In genomic region chrX:1482530-1482928, GRCh38 we compare ENCODE assay signal across 10 cellular contexts. TPM values are rescaled to one million over a fixed set of nuclear protein-coding genes. Genes with fewer than 3 reads are reported as not detected.
DNase-seq lines count a peak whose midpoint lies in the region; ATAC-seq, FAIRE-seq and TF ChIP-seq lines count a peak whose summit lies in the region.
"Not testable (repeated sequence)": the region's sequence is repeated elsewhere in the genome, so short reads cannot be mapped to it uniquely, and the experiment has no call there.
"Had no signal": no experiment of that assay in that cellular context is flagged by ENCODE, and none has a peak within 500 bp of the region (broad histone marks: within the 10 kb centered on the region; RNA-seq: fewer than 3 reads in every experiment).

No MANE protein-coding gene starts in this region.

- H3K4me3 Mint-ChIP-seq in Caco-2 (ENCODE audit: unreplicated experiment) (peak overlapping the region; percentile 80), immature natural killer cell (peak overlapping the region; percentile 82 to 89 (median 85))
- H3K4me3 Mint-ChIP-seq in T-helper 1 cell treated with Interleukin-12 subunit alpha and Interleukin-12 subunit beta and Interleukin-4 antibody, amounts not matched to agents 30 μg/mL and 1 μg/mL, for 36 hours, result peak overlapping the region; percentile 85
- H3K4me3 Mint-ChIP-seq in activated T-cell treated with anti-CD3 and anti-CD28 coated beads, Interleukin-2, amount 50 U/mL, for 24 hours, result peak overlapping the region; percentile 81

- H3K36me3 Mint-ChIP-seq in Caco-2 (ENCODE audit: insufficient read depth, unreplicated experiment) (peaks cover 12% of the 10 kb centered on the region), immature natural killer cell (peaks cover 17 to 48% (median 33%) of the 10 kb centered on the region in 3 donors)
- peaks cover 67% of the 10 kb centered on the region for H3K36me3 Mint-ChIP-seq in T-helper 1 cell treated with Interleukin-12 subunit alpha and Interleukin-12 subunit beta and Interleukin-4 antibody, amounts not matched to agents 30 μg/mL and 1 μg/mL, for 36 hours (ENCODE audit: low read depth)
- H3K36me3 Mint-ChIP-seq in activated T-cell treated with anti-CD3 and anti-CD28 coated beads, Interleukin-2, amount 50 U/mL, for 24 hours (ENCODE audit: low read depth), result peaks cover 56% of the 10 kb centered on the region

- H3K27ac ChIP-seq in KOPT-K1 (ENCODE audit: low read depth, low read length, poor library complexity, severe bottlenecking), result peak overlapping the region; percentile 94
- H3K27ac ChIP-seq in GM12878 (ENCODE audit: control insufficient read depth, insufficient read depth), result peak overlapping the region; percentile 96
- H3K27ac ChIP-seq in parathyroid adenoma, result peak overlapping the region; percentile 24
- H3K27ac ChIP-seq in transverse colon, result peak overlapping the region; percentile 61 to 75 (median 68)

- POLR2A ChIA-PET in Caco-2 (lab: Charles Lee); GM12878 (lab: Charles Lee): not testable (repeated sequence)

- H3K27me3 ChIP-seq in Caco-2 (replicated peaks; ENCODE audit: control insufficient read depth, insufficient read depth, low read length); GM12878 (replicated peaks in 1 of 2; ENCODE audit: control insufficient read depth in 2 of 2, insufficient read depth in 2 of 2, low read length in 1 of 2); parathyroid adenoma (ENCODE audit: control insufficient read depth, insufficient read depth, low read length); transverse colon: not testable (repeated sequence)

- H4K20me1 ChIP-seq in GM12878 (ENCODE audit: control insufficient read depth, insufficient read depth), result not testable (repeated sequence)

- intact Hi-C loops in Caco-2 (cut with micrococcal nuclease; ENCODE audit: unreplicated experiment); transverse colon (cut with DNase I; ENCODE audit: low total_unique reads): not testable (repeated sequence)
- intact Hi-C loops in GM12878 (cut with micrococcal nuclease; ENCODE audit: unreplicated experiment), result loop anchor here (5.0 kb wide), 2 partner anchors 40 to 100 kb away; no protein-coding TSS in a partner anchor

- not testable (repeated sequence) for H3K9me3 Mint-ChIP-seq in Caco-2 (ENCODE audit: unreplicated experiment); activated T-cell treated with anti-CD3 and anti-CD28 coated beads, Interleukin-2, amount 50 U/mL, for 24 hours; immature natural killer cell
- H3K9me3 Mint-ChIP-seq in T-helper 1 cell treated with Interleukin-12 subunit alpha and Interleukin-12 subunit beta and Interleukin-4 antibody, amounts not matched to agents 30 μg/mL and 1 μg/mL, for 36 hours, result peaks cover 21% of the 10 kb centered on the region

- H3K9me3 ChIP-seq in Caco-2; GM12878 (replicated peaks; ENCODE audit: control insufficient read depth, insufficient read depth, low read length); parathyroid adenoma (ENCODE audit: control insufficient read depth, low read length); transverse colon: not testable (repeated sequence)
- peaks cover 25% of the 10 kb centered on the region for H3K9me3 ChIP-seq in KOPT-K1 (ENCODE audit: insufficient read depth, low read length, poor library complexity, severe bottlenecking)

- not testable (repeated sequence) for H3K4me3 ChIP-seq in Caco-2 (ENCODE audit: low read depth, low read length); parathyroid adenoma (ENCODE audit: low read depth, low read length); transverse colon
- peak overlapping the region; percentile 68 for H3K4me3 ChIP-seq in GM12878

- H3K27ac Mint-ChIP-seq in Caco-2 (ENCODE audit: unreplicated experiment) (peak overlapping the region; percentile 91), immature natural killer cell (peak overlapping the region in 5 of 6 donors; percentile 100)
- H3K27ac Mint-ChIP-seq in T-helper 1 cell treated with Interleukin-12 subunit alpha and Interleukin-12 subunit beta and Interleukin-4 antibody, amounts not matched to agents 30 μg/mL and 1 μg/mL, for 36 hours, result peak overlapping the region; percentile 98
- peak overlapping the region; percentile 98 for H3K27ac Mint-ChIP-seq in activated T-cell treated with anti-CD3 and anti-CD28 coated beads, Interleukin-2, amount 50 U/mL, for 24 hours

- FAIRE-seq in GM12878 (lab: Jason Lieb, UNC), result not testable (repeated sequence)

- peaks cover 42% of the 10 kb centered on the region for H3K79me2 ChIP-seq in GM12878 (ENCODE audit: control insufficient read depth, insufficient read depth, low read length)
- not testable (repeated sequence) for H3K79me2 ChIP-seq in parathyroid adenoma

- not testable (repeated sequence) for TF ChIP-seq RAD21 in GM12878 (IDR thresholded peaks at IDR 0.05; ENCODE audit: insufficient read depth, low read depth, low read length)

- H3K4me1 Mint-ChIP-seq in Caco-2 (ENCODE audit: low read depth, unreplicated experiment), result not testable (repeated sequence)
- peaks cover 63% of the 10 kb centered on the region for H3K4me1 Mint-ChIP-seq in T-helper 1 cell treated with Interleukin-12 subunit alpha and Interleukin-12 subunit beta and Interleukin-4 antibody, amounts not matched to agents 30 μg/mL and 1 μg/mL, for 36 hours (ENCODE audit: low read depth)
- H3K4me1 Mint-ChIP-seq in activated T-cell treated with anti-CD3 and anti-CD28 coated beads, Interleukin-2, amount 50 U/mL, for 24 hours (ENCODE audit: low read depth), result peaks cover 63% of the 10 kb centered on the region
- H3K4me1 Mint-ChIP-seq in immature natural killer cell, result peaks cover 79 to 90% of the 10 kb centered on the region in 2 donors

- RAD21 ChIA-PET in GM12878 (lab: Charles Lee; ENCODE audit: unreplicated experiment), result not testable (repeated sequence)

- SMC1A ChIA-PET in GM12878 (lab: Charles Lee; ENCODE audit: uncharacterized antibody, unreplicated experiment), result not testable (repeated sequence)

- DNase-seq in Caco-2; activated T-cell treated with anti-CD3 and anti-CD28 coated beads, Interleukin-2, amount 50 U/mL, for 24 hours; GM12878 (ENCODE audit: low read depth, low spot score); immature natural killer cell; transverse colon: not testable (repeated sequence)

- peak overlapping the region; percentile 56 for H3K9ac ChIP-seq in GM12878 (ENCODE audit: control insufficient read depth, insufficient read depth, low read length)
- H3K9ac ChIP-seq in parathyroid adenoma, result not testable (repeated sequence)

- CTCF ChIA-PET in Caco-2 (lab: Charles Lee); GM12878 (lab: Yijun Ruan, JAX): not testable (repeated sequence)

- not testable (repeated sequence) for H3K27me3 Mint-ChIP-seq in Caco-2 (ENCODE audit: insufficient read depth, unreplicated experiment); T-helper 1 cell treated with Interleukin-12 subunit alpha and Interleukin-12 subunit beta and Interleukin-4 antibody, amounts not matched to agents 30 μg/mL and 1 μg/mL, for 36 hours (ENCODE audit: low read depth); activated T-cell treated with anti-CD3 and anti-CD28 coated beads, Interleukin-2, amount 50 U/mL, for 24 hours
- H3K27me3 Mint-ChIP-seq in immature natural killer cell (ENCODE audit: low read depth in 3 of 3), result peaks cover 28 to 51% (median 33%) of the 10 kb centered on the region in 3 donors

- no CpG with 5 or more reads among the region's 2 CpGs for WGBS in GM12878 (ENCODE audit: insufficient coverage, insufficient replicate concordance, low lambda C conversion rate, missing lambda C conversion rate)
- WGBS in transverse colon (ENCODE audit: low coverage in 1 of 2), 2 donors, result no CpG with 5 or more reads among the region's 2 CpGs

- TF ChIP-seq CTCF in Caco-2 (IDR thresholded peaks at IDR 0.05; ENCODE audit: insufficient read depth in 1 of 2, low read depth in 1 of 2, low read length in 1 of 2, severe bottlenecking in 1 of 2, unreplicated experiment in 1 of 2); GM12878 (IDR thresholded peaks at IDR 0.05 in 2 of 3, conservative IDR thresholded peaks at IDR 0.05 in 1 of 3; ENCODE audit: control insufficient read depth in 2 of 3, extremely low read depth in 1 of 3, insufficient read depth in 1 of 3, low read depth in 3 of 3, low read length in 3 of 3); parathyroid adenoma (IDR thresholded peaks at IDR 0.05); transverse colon (IDR thresholded peaks at IDR 0.05): not testable (repeated sequence)

- in situ Hi-C loops in GM12878 (cut with MboI); transverse colon (cut with MboI; ENCODE audit: low pct_ligation_motif_present in 1 of 4, low pct_unique_long_range_greater_than_20kb in 1 of 4, low sequenced_read_pairs in 3 of 4): not testable (repeated sequence)

- not testable (repeated sequence) for H2AFZ ChIP-seq in GM12878 (ENCODE audit: control insufficient read depth, low read depth, low read length); parathyroid adenoma

- not testable (repeated sequence) for BruUV-seq in Caco-2 (replicated peaks; lab: Mats Ljungman, UMichigan); GM12878 (replicated peaks; lab: Mats Ljungman, UMichigan)

- TF ChIP-seq EP300 in GM12878 (IDR thresholded peaks at IDR 0.05; ENCODE audit: borderline replicate concordance in 1 of 2, control insufficient read depth in 1 of 2, low read depth in 2 of 2, low read length in 2 of 2); transverse colon (IDR thresholded peaks at IDR 0.05; ENCODE audit: low read depth): not testable (repeated sequence)

- not testable (repeated sequence) for ATAC-seq in GM12878

- not testable (repeated sequence) for TF ChIP-seq POLR2A in GM12878 (IDR thresholded peaks at IDR 0.05; ENCODE audit: low read depth, low read length); transverse colon (IDR thresholded peaks at IDR 0.05)

- H3K36me3 ChIP-seq in Caco-2 (ENCODE audit: control insufficient read depth, insufficient read depth, low read length); parathyroid adenoma (ENCODE audit: control insufficient read depth, insufficient read depth, low read length); transverse colon: not testable (repeated sequence)
- peaks cover 71% of the 10 kb centered on the region for H3K36me3 ChIP-seq in KOPT-K1 (ENCODE audit: insufficient read depth, low read length)
- peaks cover 11 to 21% of the 10 kb centered on the region in 2 experiments; a peak in 3 of 4 replicates for H3K36me3 ChIP-seq in GM12878 (ENCODE audit: control insufficient read depth in 2 of 2, insufficient read depth in 2 of 2, low read length in 1 of 2)

- H3K4me2 ChIP-seq in GM12878 (ENCODE audit: control insufficient read depth, insufficient read depth), result peak overlapping the region; percentile 73
- H3K4me2 ChIP-seq in parathyroid adenoma (ENCODE audit: low read length), result not testable (repeated sequence)

- H3K4me1 ChIP-seq in Caco-2, parathyroid adenoma, transverse colon: not testable (repeated sequence)
- H3K4me1 ChIP-seq in GM12878 (ENCODE audit: control insufficient read depth, insufficient read depth, low read length), result peaks cover 64% of the 10 kb centered on the region

RNA-seq across cellular contexts. Expression of gene ASMTL, which starts 29.8 kb away (rescaled TPM):
- total RNA-seq in Caco-2 (2022), result 15.4 and 17.4 TPM in 2 replicates
- total RNA-seq in GM12878 (2013; cell fraction: nucleolus; rRNA removed), result 32.4 and 34.7 TPM in 2 replicates
- 21.7 and 32.2 TPM in 2 replicates for total RNA-seq in GM12878 (2014; rRNA removed)
- total RNA-seq in GM12878 (2014; rRNA removed; fragmentation: Illumina TruSeq; extraction: Trizol), result 15.5 and 18.1 TPM in 2 replicates
- 46.6 and 46.8 TPM in 2 replicates for total RNA-seq in GM12878 (2021)
- polyA plus RNA-seq in GM12878 (2011; ENCODE audit: low read depth), result 14.8 TPM
- 24.5 and 51.9 TPM in 2 replicates for polyA plus RNA-seq in GM12878 (2011; rRNA removed)
- 54.2 and 67.8 TPM in 2 replicates for polyA plus RNA-seq in GM12878 (2011; cell fraction: cytosol; rRNA removed)
- polyA plus RNA-seq in GM12878 (2011; cell fraction: nucleus; rRNA removed), result 97.6 and 127 TPM in 2 replicates
- polyA plus RNA-seq in GM12878 (2012), result 42.3 and 47.5 TPM in 2 replicates
- 8.5 and 14.3 TPM in 2 replicates for polyA plus RNA-seq in GM12878 (2014; fragmentation: Illumina TruSeq; extraction: Trizol)
- 1 to 10 TPM; 1.6 to 3.8 TPM for polyA plus RNA-seq in GM12878 (2014; fragmentation: Nextera tagmentation; extraction: Ambion mirVana)
- polyA plus RNA-seq in GM12878 (2014; rRNA removed), result 44.6 and 48.4 TPM in 2 replicates
- polyA plus RNA-seq in GM12878 (2016; fragmentation: Nextera tagmentation; extraction: Ambion mirVana), result 10 to 100 TPM; 32.1 to 34.4 TPM
- 31.2 and 53.8 TPM in 2 replicates for polyA minus RNA-seq in GM12878 (2011; rRNA and poly(A)+ RNA removed)
- 20.7 and 21.2 TPM in 2 replicates for polyA minus RNA-seq in GM12878 (2011; cell fraction: cytosol; rRNA and poly(A)+ RNA removed)
- polyA minus RNA-seq in GM12878 (2011; cell fraction: nucleus; rRNA and poly(A)+ RNA removed), result 17.2 and 27.9 TPM in 2 replicates
- 10 to 100 TPM; 58.1 to 68.6 (median 67.1) TPM for polyA plus RNA-seq in immature natural killer cell
- total RNA-seq in transverse colon, result 10 to 100 TPM in 3 of 4 donors, 1 to 10 TPM in 1; 3.4 to 20.3 (median 18.4) TPM

RNA-seq across cellular contexts. Expression of gene P2RY8, which starts 54.5 kb away (rescaled TPM):
- total RNA-seq in Caco-2 (2022), result not detected in 2 replicates
- 85.1 and 89.7 TPM in 2 replicates for total RNA-seq in GM12878 (2013; cell fraction: nucleolus; rRNA removed)
- 34.0 and 44.7 TPM in 2 replicates for total RNA-seq in GM12878 (2014; rRNA removed)
- 28.8 and 29.7 TPM in 2 replicates for total RNA-seq in GM12878 (2014; rRNA removed; fragmentation: Illumina TruSeq; extraction: Trizol)
- 61.3 and 61.8 TPM in 2 replicates for total RNA-seq in GM12878 (2021)
- 30.9 TPM for polyA plus RNA-seq in GM12878 (2011; ENCODE audit: low read depth)
- 20.4 and 31.1 TPM in 2 replicates for polyA plus RNA-seq in GM12878 (2011; rRNA removed)
- polyA plus RNA-seq in GM12878 (2011; cell fraction: cytosol; rRNA removed), result 41.3 and 52.8 TPM in 2 replicates
- polyA plus RNA-seq in GM12878 (2011; cell fraction: nucleus; rRNA removed), result 29.2 and 35.1 TPM in 2 replicates
- polyA plus RNA-seq in GM12878 (2012), result 41.7 and 45.3 TPM in 2 replicates
- polyA plus RNA-seq in GM12878 (2014; fragmentation: Illumina TruSeq; extraction: Trizol), result 27.5 and 30.5 TPM in 2 replicates
- 1 to 10 TPM; 2.0 to 4.0 TPM for polyA plus RNA-seq in GM12878 (2014; fragmentation: Nextera tagmentation; extraction: Ambion mirVana)
- 41.8 and 49.0 TPM in 2 replicates for polyA plus RNA-seq in GM12878 (2014; rRNA removed)
- 10 to 100 TPM; 62.7 to 64.4 TPM for polyA plus RNA-seq in GM12878 (2016; fragmentation: Nextera tagmentation; extraction: Ambion mirVana)
- polyA minus RNA-seq in GM12878 (2011; rRNA and poly(A)+ RNA removed), result 37.7 and 60.0 TPM in 2 replicates
- 26.7 and 36.8 TPM in 2 replicates for polyA minus RNA-seq in GM12878 (2011; cell fraction: cytosol; rRNA and poly(A)+ RNA removed)
- polyA minus RNA-seq in GM12878 (2011; cell fraction: nucleus; rRNA and poly(A)+ RNA removed), result 20.7 and 34.7 TPM in 2 replicates
- 100 to 1,000 TPM in 2 of 3 donors, 10 to 100 TPM in 1; 96.8 to 232 (median 119) TPM for polyA plus RNA-seq in immature natural killer cell
- total RNA-seq in transverse colon, result 1 to 10 TPM in 2 of 4 donors, under 1 TPM in 1, not detected in 1; 0.55 to 6.0 (median 3.0) TPM
- total RNA-seq: HT-29 had no signal
- polyA plus RNA-seq: neural cell had no signal

Comparison
In these comparisons a context has a peak if more than half of its experiments do, and no peak if none do; other contexts are left out.
1. H3K27ac ChIP-seq: peak in every context shown above with its lines; median percentile 96 in GM12878; 94 in KOPT-K1; 68 in transverse colon; 24 in parathyroid adenoma.
2. RNA of gene P2RY8, which starts 54.5 kb away (total RNA-seq): 28.8 to 89.7 TPM in GM12878; 0.55 to 6.0 TPM in transverse colon and not detected in Caco-2; every median in the first group is over 4 times any median in the second.
3. Peak in every context shown above with its lines, with median percentiles within 50 percentile points of each other: H3K27ac Mint-ChIP-seq and H3K4me3 Mint-ChIP-seq.